In the genomic region with DNA sequence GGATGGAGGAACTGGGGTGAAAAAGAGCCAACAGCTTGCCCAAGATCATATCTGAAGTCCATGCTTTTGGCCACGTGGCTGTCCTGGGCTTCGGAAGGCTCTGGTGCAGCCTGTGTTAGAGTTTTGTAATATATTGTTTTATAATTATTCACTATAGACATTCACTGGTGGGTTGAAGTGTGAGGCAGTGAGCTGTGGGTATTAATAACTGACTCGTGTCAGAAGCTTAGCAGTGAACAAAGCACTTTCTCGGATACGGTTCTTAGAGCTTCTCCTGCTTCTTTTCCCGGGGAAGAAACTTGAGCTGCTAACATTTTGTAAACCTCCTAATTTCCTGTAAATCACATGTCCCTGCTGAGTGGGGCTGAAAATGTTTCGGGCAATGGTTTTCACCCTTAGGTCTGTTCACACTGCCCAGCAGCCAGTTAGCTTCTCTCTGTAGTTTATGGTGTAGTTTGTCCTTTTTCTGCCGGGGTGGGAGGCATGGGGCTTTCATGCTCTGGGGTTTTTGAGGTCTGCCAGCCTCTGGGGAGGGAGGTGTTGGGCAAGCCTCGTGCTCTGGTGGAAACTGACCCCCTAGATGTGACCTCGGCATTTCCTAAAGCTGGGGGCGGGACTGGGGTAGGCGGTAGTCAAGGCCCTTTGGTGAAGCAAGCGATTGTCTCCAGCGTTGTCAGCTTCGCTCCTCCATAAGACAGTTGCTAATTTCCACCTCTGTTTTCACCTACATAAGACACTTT, we compare ENCODE assay signal across 13 cellular contexts. TPM values are rescaled to one million over a fixed set of nuclear protein-coding genes. Genes with fewer than 3 reads are reported as not detected.
DNase-seq lines count a peak whose midpoint lies in the region; ATAC-seq and TF ChIP-seq lines count a peak whose summit lies in the region.
"Had no signal": no experiment of that assay in that cellular context is flagged by ENCODE, and none has a peak within 500 bp of the region (broad histone marks: within the 10 kb centered on the region; RNA-seq: fewer than 3 reads in every experiment).

No MANE protein-coding gene starts in this region.

- H3K36me3 Mint-ChIP-seq in CD4-positive, alpha-beta T cell (ENCODE audit: low read depth), result no peaks in the 10 kb centered on the region
- H3K36me3 Mint-ChIP-seq in activated T-helper 17 cell treated with anti-CD3 and anti-CD28 coated beads, Interleukin-2, amount 50 U/mL, for 72 hours (ENCODE audit: low read depth), result peaks cover 5% of the 10 kb centered on the region
- H3K36me3 Mint-ChIP-seq: stimulated activated effector memory CD8-positive, alpha-beta T cell treated with anti-CD3 and anti-CD28 coated beads, Interleukin-12 subunit alpha, Interleukin-12 subunit beta, amount 100 ng/mL, for 72 hours had no signal

- no peak overlapping the region for H3K27ac Mint-ChIP-seq in CD4-positive, alpha-beta T cell
- no peak overlapping the region for H3K27ac Mint-ChIP-seq in activated T-helper 17 cell treated with anti-CD3 and anti-CD28 coated beads, Interleukin-2, amount 50 U/mL, for 72 hours
- H3K27ac Mint-ChIP-seq: activated T-cell treated with anti-CD3 and anti-CD28 coated beads, Interleukin-2, amount 50 U/mL, for 72 hours; stimulated activated effector memory CD8-positive, alpha-beta T cell treated with anti-CD3 and anti-CD28 coated beads, Interleukin-12 subunit alpha, Interleukin-12 subunit beta, amount 100 ng/mL, for 72 hours had no signal

- H3K27me3 Mint-ChIP-seq in CD4-positive, alpha-beta T cell, result peaks cover 51% of the 10 kb centered on the region
- H3K27me3 Mint-ChIP-seq in activated T-helper 17 cell treated with anti-CD3 and anti-CD28 coated beads, Interleukin-2, amount 50 U/mL, for 72 hours, result peaks cover 22% of the 10 kb centered on the region

- H3K27ac ChIP-seq in CD4-positive, alpha-beta T cell (ENCODE audit: low read depth, low read length), result no peak overlapping the region
- H3K27ac ChIP-seq: foreskin keratinocyte had no signal

- no peak for ATAC-seq in CD4-positive, alpha-beta T cell (ENCODE audit: poor library complexity)
- no peak for ATAC-seq in activated T-helper 17 cell treated with anti-CD3 and anti-CD28 coated beads, Interleukin-2, amount 50 U/mL, for 72 hours (replicated peaks)
- ATAC-seq in HG02973 (IDR thresholded peaks at IDR 0.05; ENCODE audit: unreplicated experiment), result no peak
- ATAC-seq: activated T-cell treated with anti-CD3 and anti-CD28 coated beads, Interleukin-2, amount 50 U/mL, for 72 hours; foreskin keratinocyte; stimulated activated effector memory CD8-positive, alpha-beta T cell treated with anti-CD3 and anti-CD28 coated beads, Interleukin-12 subunit alpha, Interleukin-12 subunit beta, amount 100 ng/mL, for 72 hours had no signal

- intact Hi-C loops in CD4-positive, alpha-beta T cell (cut with DNase I, micrococcal nuclease), result loop anchor here in 1 of 2 experiments (5.0 kb wide), 1 partner anchor 168 kb away; no protein-coding TSS in a partner anchor

- H3K27me3 ChIP-seq in CD4-positive, alpha-beta T cell (ENCODE audit: control insufficient read depth, insufficient read depth, low read length), result peaks cover 25% of the 10 kb centered on the region

- H3K4me1 Mint-ChIP-seq in CD4-positive, alpha-beta T cell (ENCODE audit: low read depth), result peaks cover 9% of the 10 kb centered on the region
- H3K4me1 Mint-ChIP-seq in activated T-helper 17 cell treated with anti-CD3 and anti-CD28 coated beads, Interleukin-2, amount 50 U/mL, for 72 hours, result no peaks in the 10 kb centered on the region

- POLR2A ChIA-PET in CD4-positive, alpha-beta T cell (lab: Charles Lee), result no interaction called here

- no peaks in the 10 kb centered on the region for H3K9me3 ChIP-seq in CD4-positive, alpha-beta T cell (ENCODE audit: control insufficient read depth, low read length)

- DNase-seq in CD4-positive, alpha-beta T cell, result no peak
- DNase-seq in SKM-1 (lab: John Stamatoyannopoulos, UW; ENCODE audit: unreplicated experiment), result peak; percentile 73
- DNase-seq in foreskin melanocyte, result peak; percentile 50
- no peak for DNase-seq in retinal pigment epithelial cell (ENCODE audit: low read depth)
- no peak for DNase-seq in NCI-H226
- no peak for DNase-seq in hepatic stellate cell (ENCODE audit: low spot score)
- DNase-seq: activated T-cell treated with anti-CD3 and anti-CD28 coated beads, Interleukin-2, amount 50 U/mL, for 72 hours; DND-41; foreskin keratinocyte; NCI-H1694 had no signal

- peak overlapping the region; percentile 83 for H3K4me3 Mint-ChIP-seq in CD4-positive, alpha-beta T cell
- no peak overlapping the region for H3K4me3 Mint-ChIP-seq in activated T-helper 17 cell treated with anti-CD3 and anti-CD28 coated beads, Interleukin-2, amount 50 U/mL, for 72 hours

- TF ChIP-seq CTCF in CD4-positive, alpha-beta T cell (IDR thresholded peaks at IDR 0.05), result no peak
- no peak for TF ChIP-seq CTCF in retinal pigment epithelial cell (conservative IDR thresholded peaks at IDR 0.05; ENCODE audit: low read depth, low read length)

- peak overlapping the region; percentile 70 for H3K4me3 ChIP-seq in retinal pigment epithelial cell (ENCODE audit: low read length)

- CTCF ChIA-PET in CD4-positive, alpha-beta T cell (lab: Charles Lee), result no interaction called here

- no peaks in the 10 kb centered on the region for H3K9me3 Mint-ChIP-seq in CD4-positive, alpha-beta T cell
- H3K9me3 Mint-ChIP-seq in activated T-helper 17 cell treated with anti-CD3 and anti-CD28 coated beads, Interleukin-2, amount 50 U/mL, for 72 hours, result peaks cover 3% of the 10 kb centered on the region

RNA-seq across cellular contexts. Expression of gene MRAS, which starts 1.7 kb away (rescaled TPM):
- under 1 TPM; 0.45 to 0.47 TPM for total RNA-seq in CD4-positive, alpha-beta T cell
- total RNA-seq in activated T-helper 17 cell treated with anti-CD3 and anti-CD28 coated beads, Interleukin-2, amount 50 U/mL, for 72 hours, result under 1 TPM; 0.37 to 0.67 TPM

RNA-seq across cellular contexts. Expression of gene NME9, which starts 20.4 kb away (rescaled TPM):
- total RNA-seq in CD4-positive, alpha-beta T cell, result under 1 TPM in 1 of 2 experiments, not detected in 1; 0.80 TPM
- 1 to 10 TPM; 1.6 to 6.8 TPM for total RNA-seq in activated T-helper 17 cell treated with anti-CD3 and anti-CD28 coated beads, Interleukin-2, amount 50 U/mL, for 72 hours
- total RNA-seq: foreskin keratinocyte had no signal

Comparison
In these comparisons a context has a peak if more than half of its experiments do, and no peak if none do; other contexts are left out.
1. DNase-seq: peak in SKM-1 (single experiment) and foreskin melanocyte (single experiment); none in CD4-positive, alpha-beta T cell (0 of 10), retinal pigment epithelial cell (single experiment), NCI-H226 (single experiment) and hepatic stellate cell (single experiment).